In the genomic region with DNA sequence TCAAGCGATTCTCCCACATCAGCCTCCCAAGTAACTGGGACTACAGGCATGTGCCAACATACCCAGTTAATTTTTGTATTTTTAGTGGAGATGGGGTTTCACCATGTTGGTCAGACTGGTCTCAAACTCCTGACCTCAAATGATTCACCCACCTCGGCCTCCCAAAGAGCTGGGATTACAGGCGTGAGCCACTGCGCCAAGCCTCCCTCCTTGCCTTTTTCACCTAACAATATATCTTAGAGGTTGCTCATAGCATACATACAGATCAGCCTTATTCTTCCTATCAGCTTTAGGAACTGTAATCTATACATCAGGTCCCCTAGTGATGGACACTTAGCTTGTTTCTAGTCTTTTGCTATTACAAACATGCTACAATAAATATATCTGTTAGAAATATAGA, we compare ENCODE assay signal across 1 cellular context. TPM values are rescaled to one million over a fixed set of nuclear protein-coding genes. Genes with fewer than 3 reads are reported as not detected.
"Had no signal": no experiment of that assay in that cellular context is flagged by ENCODE, and none has a peak within 500 bp of the region (broad histone marks: within the 10 kb centered on the region; RNA-seq: fewer than 3 reads in every experiment).

No MANE protein-coding gene starts in this region.

RNA-seq across cellular contexts. Expression of gene PKDCC, which starts 33.3 kb away (rescaled TPM):
- total RNA-seq: HFFc6 had no signal
